In genomic region chr18:23529597-23529996, GRCh38 we compare ENCODE assay signal across 1 cellular context.
A peak's percentile ranks its signal among the peaks of the same experiment; 100 is the strongest.
TF ChIP-seq lines count a peak whose summit lies in the region.

No MANE protein-coding gene starts in this region.

TF ChIP-seq in K562, 482 proteins besides CTCF, POLR2A, EP300 and RAD21 (continued from another document and continues in another):
- TF ChIP-seq DPF2 (IDR thresholded peaks at IDR 0.05) (peak; percentile 87), HDGF (IDR thresholded peaks at IDR 0.05) (no peak), PHF8 (IDR thresholded peaks at IDR 0.05; ENCODE audit: borderline replicate concordance, low read length) (no peak), BRD4 (IDR thresholded peaks at IDR 0.05) (no peak), NR1H2 (CRISPR knock-in tag; IDR thresholded peaks at IDR 0.05) (no peak), ESRRB (CRISPR knock-in tag; IDR thresholded peaks at IDR 0.05; ENCODE audit: borderline replicate concordance) (no peak), NCOA2 (IDR thresholded peaks at IDR 0.05; ENCODE audit: partially characterized antibody in 2 of 2) (no peak), C11orf30 (IDR thresholded peaks at IDR 0.05; ENCODE audit: low read depth) (peak; percentile 56), SPI1 (IDR thresholded peaks at IDR 0.05; ENCODE audit: borderline replicate concordance, low read depth, low read length) (peak; percentile 42; the same call in 1 of the 2 replicates), GABPB1 (CRISPR knock-in tag; IDR thresholded peaks at IDR 0.05) (0 out of 2 replicates have a peak, but pooled peaks have one; percentile 3), HNRNPLL (IDR thresholded peaks at IDR 0.05; ENCODE audit: low read depth, low read length, poor library complexity, severe bottlenecking) (no peak), NCOA1 (IDR thresholded peaks at IDR 0.05; ENCODE audit: low read depth) (no peak), ZNF316 (IDR thresholded peaks at IDR 0.05) (peak; percentile 79; the same call in 1 of the 2 replicates), SRSF9 (IDR thresholded peaks at IDR 0.05; ENCODE audit: borderline replicate concordance, low read depth, low read length) (no peak), SMARCC2 (IDR thresholded peaks at IDR 0.05; ENCODE audit: low read depth) (0 out of 2 replicates have a peak, but pooled peaks have one; percentile 49), CXXC5 (CRISPR knock-in tag; IDR thresholded peaks at IDR 0.05) (no peak), MAX (CRISPR knock-in tag; IDR thresholded peaks at IDR 0.05) (no peak), RBM14 (IDR thresholded peaks at IDR 0.05; ENCODE audit: borderline replicate concordance, insufficient read depth, low read depth, low read length) (no peak), NFE2L1 (tag; IDR thresholded peaks at IDR 0.05; ENCODE audit: borderline replicate concordance, low read depth) (no peak), TAF9B (IDR thresholded peaks at IDR 0.05; ENCODE audit: partially characterized antibody) (peak; percentile 10), HMBOX1 (IDR thresholded peaks at IDR 0.05) (peak; percentile 46; the same call in 1 of the 2 replicates), NR2C2 (CRISPR knock-in tag; IDR thresholded peaks at IDR 0.05) (no peak), NR2C2 (tag; IDR thresholded peaks at IDR 0.05) (no peak), IFI16 (CRISPR knock-in tag; IDR thresholded peaks at IDR 0.05) (no peak), ZKSCAN3 (CRISPR knock-in tag; IDR thresholded peaks at IDR 0.05) (no peak), SMC3 (conservative IDR thresholded peaks at IDR 0.05; ENCODE audit: insufficient read depth, low read depth, low read length) (no peak), NR2C1 (IDR thresholded peaks at IDR 0.05) (0 out of 2 replicates have a peak, but pooled peaks have one; percentile 6), NR2C1 (tag; IDR thresholded peaks at IDR 0.05) (no peak; the same call in 1 of the 2 replicates), SIX5 (IDR thresholded peaks at IDR 0.05; ENCODE audit: borderline replicate concordance in 1 of 2, insufficient read depth in 1 of 2, low read depth in 1 of 2, low read length in 2 of 2) (no peak), RBM39 (optimal IDR thresholded peaks at IDR 0.05; ENCODE audit: low read depth, low read length) (no peak), PRMT5 (CRISPR knock-in tag; IDR thresholded peaks at IDR 0.05) (no peak), SRSF1 (IDR thresholded peaks at IDR 0.05; ENCODE audit: low read depth, low read length) (no peak), MTA3 (IDR thresholded peaks at IDR 0.05; ENCODE audit: borderline replicate concordance) (0 out of 2 replicates have a peak, but pooled peaks have one; percentile 17), ESRRA (IDR thresholded peaks at IDR 0.05; ENCODE audit: borderline replicate concordance, low read depth) (0 out of 2 replicates have a peak, but pooled peaks have one; percentile 23), FOSL1 (tag; conservative IDR thresholded peaks at IDR 0.05) (peak; percentile 97), ZNF239 (CRISPR knock-in tag; IDR thresholded peaks at IDR 0.05) (no peak), ARNT (IDR thresholded peaks at IDR 0.05) (0 out of 4 replicates have a peak, but pooled peaks of 1 of the 2 experiments have one; percentile 27), CBX8 (IDR thresholded peaks at IDR 0.05; ENCODE audit: borderline replicate concordance, extremely low read depth, low read depth, low read length, poor library complexity, severe bottlenecking) (no peak), ZNF444 (CRISPR knock-in tag; IDR thresholded peaks at IDR 0.05) (no peak)
- TF ChIP-seq, protein P1, sequence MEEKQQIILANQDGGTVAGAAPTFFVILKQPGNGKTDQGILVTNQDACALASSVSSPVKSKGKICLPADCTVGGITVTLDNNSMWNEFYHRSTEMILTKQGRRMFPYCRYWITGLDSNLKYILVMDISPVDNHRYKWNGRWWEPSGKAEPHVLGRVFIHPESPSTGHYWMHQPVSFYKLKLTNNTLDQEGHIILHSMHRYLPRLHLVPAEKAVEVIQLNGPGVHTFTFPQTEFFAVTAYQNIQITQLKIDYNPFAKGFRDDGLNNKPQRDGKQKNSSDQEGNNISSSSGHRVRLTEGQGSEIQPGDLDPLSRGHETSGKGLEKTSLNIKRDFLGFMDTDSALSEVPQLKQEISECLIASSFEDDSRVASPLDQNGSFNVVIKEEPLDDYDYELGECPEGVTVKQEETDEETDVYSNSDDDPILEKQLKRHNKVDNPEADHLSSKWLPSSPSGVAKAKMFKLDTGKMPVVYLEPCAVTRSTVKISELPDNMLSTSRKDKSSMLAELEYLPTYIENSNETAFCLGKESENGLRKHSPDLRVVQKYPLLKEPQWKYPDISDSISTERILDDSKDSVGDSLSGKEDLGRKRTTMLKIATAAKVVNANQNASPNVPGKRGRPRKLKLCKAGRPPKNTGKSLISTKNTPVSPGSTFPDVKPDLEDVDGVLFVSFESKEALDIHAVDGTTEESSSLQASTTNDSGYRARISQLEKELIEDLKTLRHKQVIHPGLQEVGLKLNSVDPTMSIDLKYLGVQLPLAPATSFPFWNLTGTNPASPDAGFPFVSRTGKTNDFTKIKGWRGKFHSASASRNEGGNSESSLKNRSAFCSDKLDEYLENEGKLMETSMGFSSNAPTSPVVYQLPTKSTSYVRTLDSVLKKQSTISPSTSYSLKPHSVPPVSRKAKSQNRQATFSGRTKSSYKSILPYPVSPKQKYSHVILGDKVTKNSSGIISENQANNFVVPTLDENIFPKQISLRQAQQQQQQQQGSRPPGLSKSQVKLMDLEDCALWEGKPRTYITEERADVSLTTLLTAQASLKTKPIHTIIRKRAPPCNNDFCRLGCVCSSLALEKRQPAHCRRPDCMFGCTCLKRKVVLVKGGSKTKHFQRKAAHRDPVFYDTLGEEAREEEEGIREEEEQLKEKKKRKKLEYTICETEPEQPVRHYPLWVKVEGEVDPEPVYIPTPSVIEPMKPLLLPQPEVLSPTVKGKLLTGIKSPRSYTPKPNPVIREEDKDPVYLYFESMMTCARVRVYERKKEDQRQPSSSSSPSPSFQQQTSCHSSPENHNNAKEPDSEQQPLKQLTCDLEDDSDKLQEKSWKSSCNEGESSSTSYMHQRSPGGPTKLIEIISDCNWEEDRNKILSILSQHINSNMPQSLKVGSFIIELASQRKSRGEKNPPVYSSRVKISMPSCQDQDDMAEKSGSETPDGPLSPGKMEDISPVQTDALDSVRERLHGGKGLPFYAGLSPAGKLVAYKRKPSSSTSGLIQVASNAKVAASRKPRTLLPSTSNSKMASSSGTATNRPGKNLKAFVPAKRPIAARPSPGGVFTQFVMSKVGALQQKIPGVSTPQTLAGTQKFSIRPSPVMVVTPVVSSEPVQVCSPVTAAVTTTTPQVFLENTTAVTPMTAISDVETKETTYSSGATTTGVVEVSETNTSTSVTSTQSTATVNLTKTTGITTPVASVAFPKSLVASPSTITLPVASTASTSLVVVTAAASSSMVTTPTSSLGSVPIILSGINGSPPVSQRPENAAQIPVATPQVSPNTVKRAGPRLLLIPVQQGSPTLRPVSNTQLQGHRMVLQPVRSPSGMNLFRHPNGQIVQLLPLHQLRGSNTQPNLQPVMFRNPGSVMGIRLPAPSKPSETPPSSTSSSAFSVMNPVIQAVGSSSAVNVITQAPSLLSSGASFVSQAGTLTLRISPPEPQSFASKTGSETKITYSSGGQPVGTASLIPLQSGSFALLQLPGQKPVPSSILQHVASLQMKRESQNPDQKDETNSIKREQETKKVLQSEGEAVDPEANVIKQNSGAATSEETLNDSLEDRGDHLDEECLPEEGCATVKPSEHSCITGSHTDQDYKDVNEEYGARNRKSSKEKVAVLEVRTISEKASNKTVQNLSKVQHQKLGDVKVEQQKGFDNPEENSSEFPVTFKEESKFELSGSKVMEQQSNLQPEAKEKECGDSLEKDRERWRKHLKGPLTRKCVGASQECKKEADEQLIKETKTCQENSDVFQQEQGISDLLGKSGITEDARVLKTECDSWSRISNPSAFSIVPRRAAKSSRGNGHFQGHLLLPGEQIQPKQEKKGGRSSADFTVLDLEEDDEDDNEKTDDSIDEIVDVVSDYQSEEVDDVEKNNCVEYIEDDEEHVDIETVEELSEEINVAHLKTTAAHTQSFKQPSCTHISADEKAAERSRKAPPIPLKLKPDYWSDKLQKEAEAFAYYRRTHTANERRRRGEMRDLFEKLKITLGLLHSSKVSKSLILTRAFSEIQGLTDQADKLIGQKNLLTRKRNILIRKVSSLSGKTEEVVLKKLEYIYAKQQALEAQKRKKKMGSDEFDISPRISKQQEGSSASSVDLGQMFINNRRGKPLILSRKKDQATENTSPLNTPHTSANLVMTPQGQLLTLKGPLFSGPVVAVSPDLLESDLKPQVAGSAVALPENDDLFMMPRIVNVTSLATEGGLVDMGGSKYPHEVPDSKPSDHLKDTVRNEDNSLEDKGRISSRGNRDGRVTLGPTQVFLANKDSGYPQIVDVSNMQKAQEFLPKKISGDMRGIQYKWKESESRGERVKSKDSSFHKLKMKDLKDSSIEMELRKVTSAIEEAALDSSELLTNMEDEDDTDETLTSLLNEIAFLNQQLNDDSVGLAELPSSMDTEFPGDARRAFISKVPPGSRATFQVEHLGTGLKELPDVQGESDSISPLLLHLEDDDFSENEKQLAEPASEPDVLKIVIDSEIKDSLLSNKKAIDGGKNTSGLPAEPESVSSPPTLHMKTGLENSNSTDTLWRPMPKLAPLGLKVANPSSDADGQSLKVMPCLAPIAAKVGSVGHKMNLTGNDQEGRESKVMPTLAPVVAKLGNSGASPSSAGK (IDR thresholded peaks at IDR 0.05): no peak
- TF ChIP-seq, protein P2, sequence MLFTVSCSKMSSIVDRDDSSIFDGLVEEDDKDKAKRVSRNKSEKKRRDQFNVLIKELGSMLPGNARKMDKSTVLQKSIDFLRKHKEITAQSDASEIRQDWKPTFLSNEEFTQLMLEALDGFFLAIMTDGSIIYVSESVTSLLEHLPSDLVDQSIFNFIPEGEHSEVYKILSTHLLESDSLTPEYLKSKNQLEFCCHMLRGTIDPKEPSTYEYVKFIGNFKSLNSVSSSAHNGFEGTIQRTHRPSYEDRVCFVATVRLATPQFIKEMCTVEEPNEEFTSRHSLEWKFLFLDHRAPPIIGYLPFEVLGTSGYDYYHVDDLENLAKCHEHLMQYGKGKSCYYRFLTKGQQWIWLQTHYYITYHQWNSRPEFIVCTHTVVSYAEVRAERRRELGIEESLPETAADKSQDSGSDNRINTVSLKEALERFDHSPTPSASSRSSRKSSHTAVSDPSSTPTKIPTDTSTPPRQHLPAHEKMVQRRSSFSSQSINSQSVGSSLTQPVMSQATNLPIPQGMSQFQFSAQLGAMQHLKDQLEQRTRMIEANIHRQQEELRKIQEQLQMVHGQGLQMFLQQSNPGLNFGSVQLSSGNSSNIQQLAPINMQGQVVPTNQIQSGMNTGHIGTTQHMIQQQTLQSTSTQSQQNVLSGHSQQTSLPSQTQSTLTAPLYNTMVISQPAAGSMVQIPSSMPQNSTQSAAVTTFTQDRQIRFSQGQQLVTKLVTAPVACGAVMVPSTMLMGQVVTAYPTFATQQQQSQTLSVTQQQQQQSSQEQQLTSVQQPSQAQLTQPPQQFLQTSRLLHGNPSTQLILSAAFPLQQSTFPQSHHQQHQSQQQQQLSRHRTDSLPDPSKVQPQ (CRISPR knock-in tag; IDR thresholded peaks at IDR 0.05; ENCODE audit: borderline replicate concordance): no peak
- TF ChIP-seq, protein P3, sequence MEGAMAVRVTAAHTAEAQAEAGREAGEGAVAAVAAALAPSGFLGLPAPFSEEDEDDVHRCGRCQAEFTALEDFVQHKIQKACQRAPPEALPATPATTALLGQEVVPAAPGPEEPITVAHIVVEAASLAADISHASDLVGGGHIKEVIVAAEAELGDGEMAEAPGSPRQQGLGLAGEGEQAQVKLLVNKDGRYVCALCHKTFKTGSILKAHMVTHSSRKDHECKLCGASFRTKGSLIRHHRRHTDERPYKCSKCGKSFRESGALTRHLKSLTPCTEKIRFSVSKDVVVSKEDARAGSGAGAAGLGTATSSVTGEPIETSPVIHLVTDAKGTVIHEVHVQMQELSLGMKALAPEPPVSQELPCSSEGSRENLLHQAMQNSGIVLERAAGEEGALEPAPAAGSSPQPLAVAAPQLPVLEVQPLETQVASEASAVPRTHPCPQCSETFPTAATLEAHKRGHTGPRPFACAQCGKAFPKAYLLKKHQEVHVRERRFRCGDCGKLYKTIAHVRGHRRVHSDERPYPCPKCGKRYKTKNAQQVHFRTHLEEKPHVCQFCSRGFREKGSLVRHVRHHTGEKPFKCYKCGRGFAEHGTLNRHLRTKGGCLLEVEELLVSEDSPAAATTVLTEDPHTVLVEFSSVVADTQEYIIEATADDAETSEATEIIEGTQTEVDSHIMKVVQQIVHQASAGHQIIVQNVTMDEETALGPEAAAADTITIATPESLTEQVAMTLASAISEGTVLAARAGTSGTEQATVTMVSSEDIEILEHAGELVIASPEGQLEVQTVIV (CRISPR knock-in tag; IDR thresholded peaks at IDR 0.05; ENCODE audit: borderline replicate concordance): no peak
- TF ChIP-seq, protein P4, sequence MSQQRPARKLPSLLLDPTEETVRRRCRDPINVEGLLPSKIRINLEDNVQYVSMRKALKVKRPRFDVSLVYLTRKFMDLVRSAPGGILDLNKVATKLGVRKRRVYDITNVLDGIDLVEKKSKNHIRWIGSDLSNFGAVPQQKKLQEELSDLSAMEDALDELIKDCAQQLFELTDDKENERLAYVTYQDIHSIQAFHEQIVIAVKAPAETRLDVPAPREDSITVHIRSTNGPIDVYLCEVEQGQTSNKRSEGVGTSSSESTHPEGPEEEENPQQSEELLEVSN (IDR thresholded peaks at IDR 0.05; ENCODE audit: borderline replicate concordance in 1 of 2, extremely low read depth in 1 of 2, insufficient read depth in 1 of 2, insufficient read length in 1 of 2, low read depth in 1 of 2, low read length in 1 of 2, poor library complexity in 1 of 2, severe bottlenecking in 1 of 2): no peak
